19 cellular contexts compared by ENCODE assay signal in genomic region chr1:109611951-109612310, GRCh38. TPM values are rescaled to one million over a fixed set of nuclear protein-coding genes. Genes with fewer than 3 reads are reported as not detected.
DNase-seq lines count a peak whose midpoint lies in the region; ATAC-seq, FAIRE-seq and TF ChIP-seq lines count a peak whose summit lies in the region.
"Had no signal": no experiment of that assay in that cellular context is flagged by ENCODE, and none has a peak within 500 bp of the region (broad histone marks: within the 10 kb centered on the region; RNA-seq: fewer than 3 reads in every experiment).

No MANE protein-coding gene starts in this region.

- peak overlapping the region; percentile 1 for H2AK5ac ChIP-seq in mesenchymal stem cell (ENCODE audit: low read length, severe bottlenecking)
- H2AK5ac ChIP-seq in trophoblast cell (ENCODE audit: low read length): peak overlapping the region; percentile 26

- peaks cover 4% of the 10 kb centered on the region for H3K79me1 ChIP-seq in mesenchymal stem cell (replicated peaks; ENCODE audit: low read length, poor library complexity, severe bottlenecking)
- peaks cover 2% of the 10 kb centered on the region for H3K79me1 ChIP-seq in trophoblast cell (ENCODE audit: low read length)

- TF ChIP-seq POLR2A in uterus (IDR thresholded peaks at IDR 0.05): no peak

- H4K8ac ChIP-seq in mesenchymal stem cell (ENCODE audit: low read length): no peak overlapping the region
- no peak overlapping the region for H4K8ac ChIP-seq in trophoblast cell (ENCODE audit: low read depth, low read length)

- H3K23ac ChIP-seq in mesenchymal stem cell (ENCODE audit: low read length in 2 of 2): no peak overlapping the region
- no peak overlapping the region for H3K23ac ChIP-seq in trophoblast cell (ENCODE audit: low read length)

- no peak for ATAC-seq in activated T-cell treated with anti-CD3 and anti-CD28 coated beads, Interleukin-2, amount 50 U/mL, for 72 hours (replicated peaks in 1 of 2)
- ATAC-seq: GM23338 had no signal

- 96% methylated on average over 2 of the region's 2 CpGs for WGBS in mesenchymal stem cell
- WGBS in trophoblast cell (ENCODE audit: extremely low coverage, insufficient coverage, insufficient read length): no CpG with 5 or more reads among the region's 2 CpGs

- no peak overlapping the region for H2BK5ac ChIP-seq in mesenchymal stem cell (ENCODE audit: low read depth, low read length, poor library complexity, severe bottlenecking)
- H2BK5ac ChIP-seq in trophoblast cell (ENCODE audit: low read depth, low read length, poor library complexity): no peak overlapping the region

- H2BK120ac ChIP-seq in mesenchymal stem cell (ENCODE audit: low read depth, low read length): no peak overlapping the region
- no peak overlapping the region for H2BK120ac ChIP-seq in trophoblast cell (ENCODE audit: insufficient read depth, low read length, poor library complexity)

- no peaks in the 10 kb centered on the region for H3K27me3 ChIP-seq in mesenchymal stem cell (ENCODE audit: control insufficient read depth in 1 of 2, insufficient read depth in 1 of 2, low read length in 2 of 2)
- H3K27me3 ChIP-seq in trophoblast cell (ENCODE audit: insufficient read depth, low read length): no peaks in the 10 kb centered on the region
- no peaks in the 10 kb centered on the region for H3K27me3 ChIP-seq in uterus
- H3K27me3 ChIP-seq: BLaER1 had no signal

- H3K4ac ChIP-seq in mesenchymal stem cell (ENCODE audit: low read depth in 1 of 2, low read length in 2 of 2) (no peak overlapping the region), trophoblast cell (ENCODE audit: low read depth, low read length) (no peak overlapping the region)

- no peak overlapping the region for H3K27ac Mint-ChIP-seq in activated T-cell treated with anti-CD3 and anti-CD28 coated beads, Interleukin-2, amount 50 U/mL, for 72 hours
- H3K27ac Mint-ChIP-seq: GM23338 had no signal

- DNase-seq in D721Med (ENCODE audit: insufficient read length, low spot score) (no peak), NCI-H82 treated with DMSO at 0.1 percent for 48 hours (lab: John Stamatoyannopoulos, UW; ENCODE audit: unreplicated experiment) (peak; percentile 95), mesenchymal stem cell (no peak), trophoblast cell (no peak), uterus (no peak), HT-29 (ENCODE audit: low spot score) (no peak)
- no peak for DNase-seq in activated T-cell treated with anti-CD3 and anti-CD28 coated beads, Interleukin-2, amount 50 U/mL, for 72 hours
- DNase-seq: 8988T; CD4-positive, alpha-beta memory T cell; DMS79 treated with DMSO at 0.1 percent for 48 hours; GF-D8; HCEC 1CT had no signal

- H4K91ac ChIP-seq in mesenchymal stem cell (ENCODE audit: low read length) (no peak overlapping the region), trophoblast cell (ENCODE audit: low read depth, low read length) (no peak overlapping the region)

- H2BK15ac ChIP-seq in mesenchymal stem cell (ENCODE audit: low read depth, poor library complexity, severe bottlenecking): no peak overlapping the region

- H3K27me3 Mint-ChIP-seq in activated T-cell treated with anti-CD3 and anti-CD28 coated beads, Interleukin-2, amount 50 U/mL, for 72 hours (ENCODE audit: low read depth): no peaks in the 10 kb centered on the region
- H3K27me3 Mint-ChIP-seq: CD4-positive, alpha-beta memory T cell had no signal

- no peak overlapping the region for H3K9ac ChIP-seq in mesenchymal stem cell (ENCODE audit: low read length)
- no peak overlapping the region for H3K9ac ChIP-seq in trophoblast cell (ENCODE audit: low read length)
- H3K9ac ChIP-seq: BLaER1 had no signal

- no peak overlapping the region for H3K4me3 ChIP-seq in mesenchymal stem cell (ENCODE audit: insufficient read depth in 1 of 2, low read depth in 1 of 2, low read length in 2 of 2)
- no peak overlapping the region for H3K4me3 ChIP-seq in trophoblast cell (ENCODE audit: low read depth, low read length)
- H3K4me3 ChIP-seq in uterus: no peak overlapping the region
- H3K4me3 ChIP-seq: BLaER1, GM23338 had no signal

- intact Hi-C loops in uterus (cut with DNase I; ENCODE audit: low total_unique reads): no loop called here

- H2AFZ ChIP-seq in mesenchymal stem cell (ENCODE audit: low read depth, low read length) (no peak overlapping the region), trophoblast cell (ENCODE audit: insufficient read depth, low read length, poor library complexity) (no peak overlapping the region)
- H2AFZ ChIP-seq: GM23338 had no signal

- H3K9me3 Mint-ChIP-seq in activated T-cell treated with anti-CD3 and anti-CD28 coated beads, Interleukin-2, amount 50 U/mL, for 72 hours: no peaks in the 10 kb centered on the region
- H3K9me3 Mint-ChIP-seq: CD4-positive, alpha-beta memory T cell; GM23338 had no signal

- H3K4me2 ChIP-seq in mesenchymal stem cell (ENCODE audit: low read length, poor library complexity, severe bottlenecking) (no peak overlapping the region), trophoblast cell (ENCODE audit: low read length) (no peak overlapping the region)
- H3K4me2 ChIP-seq: BLaER1, GM23338 had no signal

- H2BK12ac ChIP-seq in mesenchymal stem cell (ENCODE audit: low read length in 2 of 2): no peak overlapping the region
- no peak overlapping the region for H2BK12ac ChIP-seq in trophoblast cell (ENCODE audit: low read length)

- H3K9me3 ChIP-seq in mesenchymal stem cell (ENCODE audit: control insufficient read depth, low read length) (no peaks in the 10 kb centered on the region), trophoblast cell (ENCODE audit: insufficient read depth, low read depth, low read length) (no peaks in the 10 kb centered on the region), uterus (no peaks in the 10 kb centered on the region)
- H3K9me3 ChIP-seq: BLaER1 had no signal

- TF ChIP-seq CTCF in D721Med (IDR thresholded peaks at IDR 0.05; ENCODE audit: insufficient read depth, missing control alignments): no peak
- TF ChIP-seq CTCF in uterus (IDR thresholded peaks at IDR 0.05): no peak

- no peaks in the 10 kb centered on the region for H3K36me3 ChIP-seq in mesenchymal stem cell (ENCODE audit: control insufficient read depth in 1 of 2, insufficient read depth in 2 of 2, low read depth in 1 of 2, low read length in 2 of 2)
- H3K36me3 ChIP-seq in trophoblast cell (ENCODE audit: control insufficient read depth in 1 of 2, insufficient read depth in 2 of 2, low read length in 2 of 2): no peaks in the 10 kb centered on the region
- H3K36me3 ChIP-seq in uterus: no peaks in the 10 kb centered on the region
- H3K36me3 ChIP-seq: BLaER1 had no signal

- H3K14ac ChIP-seq in mesenchymal stem cell (ENCODE audit: low read length in 2 of 2) (no peak overlapping the region), trophoblast cell (ENCODE audit: low read length) (no peak overlapping the region)

- H3K79me2 ChIP-seq in trophoblast cell (ENCODE audit: control insufficient read depth, insufficient read depth, low read length, poor library complexity): no peaks in the 10 kb centered on the region

- no peak overlapping the region for H3K27ac ChIP-seq in mesenchymal stem cell (ENCODE audit: low read length, poor library complexity, severe bottlenecking)
- H3K27ac ChIP-seq in trophoblast cell (ENCODE audit: low read depth, low read length): no peak overlapping the region
- no peak overlapping the region for H3K27ac ChIP-seq in uterus
- H3K27ac ChIP-seq: BLaER1, HL-60 had no signal

- H4K12ac ChIP-seq in trophoblast cell (ENCODE audit: low read depth, low read length): no peak overlapping the region

- H3K18ac ChIP-seq in mesenchymal stem cell (ENCODE audit: low read depth in 1 of 2, low read length in 2 of 2): no peak overlapping the region
- no peak overlapping the region for H3K18ac ChIP-seq in trophoblast cell (ENCODE audit: low read length)

- peaks cover 11% of the 10 kb centered on the region for H3K4me1 ChIP-seq in mesenchymal stem cell (ENCODE audit: control insufficient read depth, insufficient read depth, low read depth, low read length)
- H3K4me1 ChIP-seq in trophoblast cell (ENCODE audit: control insufficient read depth in 1 of 2, insufficient read depth in 2 of 2, low read length in 2 of 2): peaks cover 13% of the 10 kb centered on the region in 2 experiments
- no peaks in the 10 kb centered on the region for H3K4me1 ChIP-seq in uterus

- peaks cover 14% of the 10 kb centered on the region for H3K4me1 Mint-ChIP-seq in activated T-cell treated with anti-CD3 and anti-CD28 coated beads, Interleukin-2, amount 50 U/mL, for 72 hours (ENCODE audit: low read depth)

- no peaks in the 10 kb centered on the region for H3K36me3 Mint-ChIP-seq in activated T-cell treated with anti-CD3 and anti-CD28 coated beads, Interleukin-2, amount 50 U/mL, for 72 hours (ENCODE audit: insufficient read depth in 2 of 2)
- H3K36me3 Mint-ChIP-seq: CD4-positive, alpha-beta memory T cell had no signal

- H3K4me3 Mint-ChIP-seq in activated T-cell treated with anti-CD3 and anti-CD28 coated beads, Interleukin-2, amount 50 U/mL, for 72 hours: no peak overlapping the region
- H3K4me3 Mint-ChIP-seq: CD14-positive monocyte, GM23338 had no signal

- peak; percentile 63 for FAIRE-seq in D721Med (lab: Jason Lieb, UNC)
- FAIRE-seq: H54, HTR-8/SVneo had no signal

RNA-seq across cellular contexts. Expression of gene GNAT2, which starts 7.5 kb away (rescaled TPM):
- 0.08 TPM for polyA plus RNA-seq in mesenchymal stem cell (2013, experiment 1 of 2)
- 0.26 TPM for polyA plus RNA-seq in mesenchymal stem cell (2013, experiment 2 of 2)
- 0.04 TPM in 1 of 2 replicates, not detected in the other for polyA plus RNA-seq in trophoblast cell (2013)
- under 1 TPM; 0.17 to 0.23 TPM for total RNA-seq in activated T-cell treated with anti-CD3 and anti-CD28 coated beads, Interleukin-2, amount 50 U/mL, for 72 hours
- not detected for total RNA-seq in uterus
- total RNA-seq in HT-29 (2014; rRNA removed; shearing (Covaris generic)): not detected in 2 replicates
- total RNA-seq: A673; CD4-positive, alpha-beta memory T cell had no signal
- polyA plus RNA-seq: CD14-positive monocyte; CD4-positive, alpha-beta memory T cell; GM23338 had no signal

RNA-seq across cellular contexts. Expression of gene AMPD2, which starts 7.7 kb away (rescaled TPM):
- polyA plus RNA-seq in mesenchymal stem cell (2013, experiment 1 of 2): 61.6 TPM
- polyA plus RNA-seq in mesenchymal stem cell (2013, experiment 2 of 2): 55.5 TPM
- 31.5 and 36.1 TPM in 2 replicates for polyA plus RNA-seq in trophoblast cell (2013)
- total RNA-seq in activated T-cell treated with anti-CD3 and anti-CD28 coated beads, Interleukin-2, amount 50 U/mL, for 72 hours: 10 to 100 TPM; 64.0 to 79.2 TPM
- 10 to 100 TPM; 30.9 to 91.2 (median 73.2) TPM for total RNA-seq in uterus
- 93.4 and 94.2 TPM in 2 replicates for total RNA-seq in HT-29 (2014; rRNA removed; shearing (Covaris generic))

RNA-seq across cellular contexts. Expression of gene GSTM4, which starts 44.0 kb away (rescaled TPM):
- 32.2 TPM for polyA plus RNA-seq in mesenchymal stem cell (2013, experiment 1 of 2)
- polyA plus RNA-seq in mesenchymal stem cell (2013, experiment 2 of 2): 30.4 TPM
- 7.8 and 8.6 TPM in 2 replicates for polyA plus RNA-seq in trophoblast cell (2013)
- 10 to 100 TPM; 23.5 to 31.1 TPM for total RNA-seq in activated T-cell treated with anti-CD3 and anti-CD28 coated beads, Interleukin-2, amount 50 U/mL, for 72 hours
- total RNA-seq in uterus: 10 to 100 TPM in 3 of 4 donors, 1 to 10 TPM in 1; 7.6 to 43.5 (median 20.7) TPM
- 2.5 and 4.5 TPM in 2 replicates for total RNA-seq in HT-29 (2014; rRNA removed; shearing (Covaris generic))

RNA-seq across cellular contexts. Expression of gene GSTM2, which starts 55.9 kb away (rescaled TPM):
- 75.2 TPM for polyA plus RNA-seq in mesenchymal stem cell (2013, experiment 1 of 2)
- 70.3 TPM for polyA plus RNA-seq in mesenchymal stem cell (2013, experiment 2 of 2)
- 7.6 and 7.7 TPM in 2 replicates for polyA plus RNA-seq in trophoblast cell (2013)
- 10 to 100 TPM; 40.2 to 41.9 TPM for total RNA-seq in activated T-cell treated with anti-CD3 and anti-CD28 coated beads, Interleukin-2, amount 50 U/mL, for 72 hours
- total RNA-seq in uterus: 100 to 1,000 TPM in 1 of 4 donors, 10 to 100 TPM in 3; 32.1 to 154 (median 72.1) TPM
- total RNA-seq in HT-29 (2014; rRNA removed; shearing (Covaris generic)): not detected in 2 replicates
